In genomic region chr17:50621562-50621961, GRCh38 we compare ENCODE assay signal across 12 cellular contexts. TPM values are rescaled to one million over a fixed set of nuclear protein-coding genes. Genes with fewer than 3 reads are reported as not detected.
DNase-seq lines count a peak whose midpoint lies in the region; TF ChIP-seq lines count a peak whose summit lies in the region.
"Had no signal": no experiment of that assay in that cellular context is flagged by ENCODE, and none has a peak within 500 bp of the region (broad histone marks: within the 10 kb centered on the region; RNA-seq: fewer than 3 reads in every experiment).

No MANE protein-coding gene starts in this region.

- TF ChIP-seq CTCF in neural cell (IDR thresholded peaks at IDR 0.05; ENCODE audit: poor library complexity, severe bottlenecking) (no peak), osteocyte (IDR thresholded peaks at IDR 0.05) (no peak)

- H3K36me3 Mint-ChIP-seq in osteocyte (ENCODE audit: unreplicated experiment) = no peaks in the 10 kb centered on the region
- H3K36me3 Mint-ChIP-seq: activated naive CD8-positive, alpha-beta T cell had no signal

- no peaks in the 10 kb centered on the region for H3F3A ChIP-seq in neural cell (ENCODE audit: insufficient read depth, low read length, poor library complexity, severe bottlenecking)

- peaks cover 4% of the 10 kb centered on the region for H3K27me3 Mint-ChIP-seq in osteocyte (ENCODE audit: unreplicated experiment)

- H3K27ac ChIP-seq in neural cell (ENCODE audit: low read length) = no peak overlapping the region
- H3K27ac ChIP-seq: SJSA1 had no signal

- DNase-seq in COLO668 (lab: John Stamatoyannopoulos, UW; ENCODE audit: unreplicated experiment) (peak; percentile 5), NCI-H345 (lab: John Stamatoyannopoulos, UW) (peak; percentile 64), cerebellar cortex (ENCODE audit: low spot score) (peak; percentile 59), T-helper 2 cell (no peak), osteocyte (ENCODE audit: extremely low spot score, unreplicated experiment) (no peak), NCI-H2196 (lab: John Stamatoyannopoulos, UW; ENCODE audit: unreplicated experiment) (no peak)
- no peak for DNase-seq in activated CD4-positive, alpha-beta T cell treated with anti-CD3 and anti-CD28 coated beads, Interleukin-2, amount 50 U/mL, for 1 hour
- DNase-seq: AML-193, DMS79 treated with DMSO at 0.1 percent for 48 hours had no signal

- H3K27ac Mint-ChIP-seq in osteocyte (ENCODE audit: unreplicated experiment) = no peak overlapping the region
- H3K27ac Mint-ChIP-seq: activated naive CD8-positive, alpha-beta T cell had no signal

- H3K36me3 ChIP-seq in neural cell (ENCODE audit: insufficient read depth, low read length) = no peaks in the 10 kb centered on the region
- H3K36me3 ChIP-seq: SJSA1 had no signal

- H3K4me3 Mint-ChIP-seq in osteocyte (ENCODE audit: unreplicated experiment) = no peak overlapping the region
- H3K4me3 Mint-ChIP-seq: activated naive CD8-positive, alpha-beta T cell had no signal

- no peaks in the 10 kb centered on the region for H3K9me2 ChIP-seq in neural cell (ENCODE audit: insufficient read depth, low read length)

- no peak overlapping the region for H3K4me3 ChIP-seq in neural cell (ENCODE audit: low read length)
- H3K4me3 ChIP-seq: SJSA1 had no signal

- H3K9me3 Mint-ChIP-seq in osteocyte (ENCODE audit: unreplicated experiment) = no peaks in the 10 kb centered on the region

- no peaks in the 10 kb centered on the region for H3K9me3 ChIP-seq in neural cell (ENCODE audit: low read length)
- H3K9me3 ChIP-seq: SJSA1 had no signal

- peaks cover 8% of the 10 kb centered on the region for H3K4me1 Mint-ChIP-seq in osteocyte (ENCODE audit: unreplicated experiment)

- no peak overlapping the region for H2AFZ ChIP-seq in neural cell (ENCODE audit: low read depth, low read length)

- H3K79me2 ChIP-seq in neural cell (replicated peaks; ENCODE audit: insufficient read depth, low read length) = no peaks in the 10 kb centered on the region

- H3K27me3 ChIP-seq in neural cell (ENCODE audit: insufficient read depth, low read depth, low read length) = no peaks in the 10 kb centered on the region
- H3K27me3 ChIP-seq: SJSA1 had no signal

- H4K20me1 ChIP-seq in neural cell (ENCODE audit: insufficient read depth) = no peaks in the 10 kb centered on the region

- TF ChIP-seq RAD21 in neural cell (conservative IDR thresholded peaks at IDR 0.05) = no peak

- no peak for TF ChIP-seq EP300 in neural cell (conservative IDR thresholded peaks at IDR 0.05; ENCODE audit: poor library complexity, severe bottlenecking)

- peak overlapping the region; percentile 26 for H3K9ac ChIP-seq in neural cell (ENCODE audit: low read length)

- H3K4me2 ChIP-seq in neural cell (ENCODE audit: low read length) = no peak overlapping the region

TF ChIP-seq in neural cell, 6 proteins besides CTCF, POLR2A, EP300 and RAD21:
- no peak for TF ChIP-seq EZH2 (IDR thresholded peaks at IDR 0.05; ENCODE audit: borderline replicate concordance, insufficient read depth, low read length, poor library complexity, severe bottlenecking)
- TF ChIP-seq, protein P1, sequence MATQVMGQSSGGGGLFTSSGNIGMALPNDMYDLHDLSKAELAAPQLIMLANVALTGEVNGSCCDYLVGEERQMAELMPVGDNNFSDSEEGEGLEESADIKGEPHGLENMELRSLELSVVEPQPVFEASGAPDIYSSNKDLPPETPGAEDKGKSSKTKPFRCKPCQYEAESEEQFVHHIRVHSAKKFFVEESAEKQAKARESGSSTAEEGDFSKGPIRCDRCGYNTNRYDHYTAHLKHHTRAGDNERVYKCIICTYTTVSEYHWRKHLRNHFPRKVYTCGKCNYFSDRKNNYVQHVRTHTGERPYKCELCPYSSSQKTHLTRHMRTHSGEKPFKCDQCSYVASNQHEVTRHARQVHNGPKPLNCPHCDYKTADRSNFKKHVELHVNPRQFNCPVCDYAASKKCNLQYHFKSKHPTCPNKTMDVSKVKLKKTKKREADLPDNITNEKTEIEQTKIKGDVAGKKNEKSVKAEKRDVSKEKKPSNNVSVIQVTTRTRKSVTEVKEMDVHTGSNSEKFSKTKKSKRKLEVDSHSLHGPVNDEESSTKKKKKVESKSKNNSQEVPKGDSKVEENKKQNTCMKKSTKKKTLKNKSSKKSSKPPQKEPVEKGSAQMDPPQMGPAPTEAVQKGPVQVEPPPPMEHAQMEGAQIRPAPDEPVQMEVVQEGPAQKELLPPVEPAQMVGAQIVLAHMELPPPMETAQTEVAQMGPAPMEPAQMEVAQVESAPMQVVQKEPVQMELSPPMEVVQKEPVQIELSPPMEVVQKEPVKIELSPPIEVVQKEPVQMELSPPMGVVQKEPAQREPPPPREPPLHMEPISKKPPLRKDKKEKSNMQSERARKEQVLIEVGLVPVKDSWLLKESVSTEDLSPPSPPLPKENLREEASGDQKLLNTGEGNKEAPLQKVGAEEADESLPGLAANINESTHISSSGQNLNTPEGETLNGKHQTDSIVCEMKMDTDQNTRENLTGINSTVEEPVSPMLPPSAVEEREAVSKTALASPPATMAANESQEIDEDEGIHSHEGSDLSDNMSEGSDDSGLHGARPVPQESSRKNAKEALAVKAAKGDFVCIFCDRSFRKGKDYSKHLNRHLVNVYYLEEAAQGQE (IDR thresholded peaks at IDR 0.05; ENCODE audit: borderline replicate concordance) = no peak
- TF ChIP-seq MXI1 (conservative IDR thresholded peaks at IDR 0.05; ENCODE audit: poor library complexity, severe bottlenecking) = no peak
- no peak for TF ChIP-seq POLR2AphosphoS5 (IDR thresholded peaks at IDR 0.05)
- no peak for TF ChIP-seq SMC3 (conservative IDR thresholded peaks at IDR 0.05; ENCODE audit: poor library complexity)
- TF ChIP-seq TAF1 (IDR thresholded peaks at IDR 0.05; ENCODE audit: low read depth) = no peak

RNA-seq across cellular contexts. Expression of gene ABCC3, which starts 13.1 kb away (rescaled TPM):
- 0.08 TPM in 1 of 2 replicates, not detected in the other for polyA plus RNA-seq in neural cell
- not detected in 2 replicates for polyA minus RNA-seq in neural cell
- 0.37 and 0.73 TPM in 2 replicates for total RNA-seq in osteocyte

Comparison
In these comparisons a context has a peak if more than half of its experiments do, and no peak if none do; other contexts are left out.
1. DNase-seq: peak in COLO668 (single experiment), NCI-H345 (single experiment) and cerebellar cortex (single experiment); none in T-helper 2 cell (0 of 5), osteocyte (single experiment), NCI-H2196 (single experiment) and activated CD4-positive, alpha-beta T cell treated with anti-CD3 and anti-CD28 coated beads, Interleukin-2, amount 50 U/mL, for 1 hour (single experiment).